8 cellular contexts compared by ENCODE assay signal in the genomic region with DNA sequence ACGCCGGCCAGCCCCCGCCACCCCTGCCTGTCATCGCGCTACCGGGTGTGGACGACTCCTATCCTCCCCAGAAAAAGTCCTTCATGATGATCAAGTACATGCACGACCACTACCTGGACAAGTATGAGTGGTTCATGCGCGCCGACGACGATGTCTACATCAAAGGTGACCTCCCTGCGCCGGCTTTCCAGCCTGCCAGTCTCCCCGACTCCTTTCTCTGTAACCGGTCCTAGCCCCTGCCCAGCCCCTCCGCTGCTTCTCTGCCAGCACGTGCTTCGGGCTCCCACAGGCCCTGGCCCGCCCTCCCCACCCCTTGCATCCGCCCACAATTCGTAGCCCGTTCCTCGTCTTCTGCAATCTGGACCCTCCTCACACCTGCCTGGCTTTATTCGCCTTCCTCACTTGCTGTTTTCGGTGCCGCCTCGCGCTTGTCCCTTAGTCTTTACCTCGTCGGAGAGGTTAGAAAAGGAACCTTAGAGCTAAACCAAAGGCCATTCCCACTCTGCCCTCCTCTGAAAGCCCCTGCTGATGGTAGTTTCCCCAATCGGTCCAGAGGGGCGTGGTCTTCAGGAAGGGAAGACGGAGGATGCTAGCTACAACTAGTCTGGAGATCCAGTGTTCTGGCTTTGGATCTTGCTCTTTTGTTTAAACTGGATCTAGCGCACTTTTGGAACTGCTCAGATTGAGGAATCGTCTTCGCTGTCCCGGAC. TPM values are rescaled to one million over a fixed set of nuclear protein-coding genes. Genes with fewer than 3 reads are reported as not detected.
DNase-seq lines count a peak whose midpoint lies in the region; ATAC-seq and TF ChIP-seq lines count a peak whose summit lies in the region.

No MANE protein-coding gene starts in this region.

- peak overlapping the region; percentile 82; the same call in 1 of the 2 replicates for H3K4me2 ChIP-seq in SK-N-SH

- no peak overlapping the region for H2AFZ ChIP-seq in SK-N-SH (ENCODE audit: low read depth)

- H3F3A ChIP-seq in SK-N-SH (replicated peaks; ENCODE audit: insufficient read depth): no peaks in the 10 kb centered on the region

- CTCF ChIA-PET in SK-N-SH (lab: Yijun Ruan, JAX): no interaction called here

- H4K20me1 ChIP-seq in SK-N-SH (ENCODE audit: insufficient read depth): no peaks in the 10 kb centered on the region

- no peaks in the 10 kb centered on the region for H3K36me3 ChIP-seq in SK-N-SH (replicated peaks in 1 of 2; ENCODE audit: control insufficient read depth in 1 of 2, insufficient read depth in 2 of 2, low read length in 1 of 2)

- H3K27ac ChIP-seq in SK-N-SH (ENCODE audit: low read depth in 2 of 2, low read length in 1 of 2): no peak overlapping the region

- WGBS in SK-N-SH (ENCODE audit: low lambda C conversion rate): 5% methylated on average over 32 of the region's 39 CpGs

- DNase-seq in SK-N-SH (no peak), left ventricle myocardium superior (peak; percentile 33), retina (peak; percentile 85), left lobe of liver (ENCODE audit: low spot score) (no peak), CD1c-positive myeloid dendritic cell (ENCODE audit: extremely low spot score) (no peak)
- peak; percentile 19 to 28 for DNase-seq in activated T-cell treated with anti-CD3 and anti-CD28 coated beads, Interleukin-2, amount 50 U/mL, for 48 hours

- H3K9ac ChIP-seq in SK-N-SH: no peak overlapping the region

- POLR2A ChIA-PET in SK-N-SH (lab: Yijun Ruan, JAX): no interaction called here

- no peak for TF ChIP-seq CTCF in SK-N-SH (IDR thresholded peaks at IDR 0.05)

- no peaks in the 10 kb centered on the region for H3K79me2 ChIP-seq in SK-N-SH (ENCODE audit: insufficient read depth)

- no peak overlapping the region for H3K4me3 ChIP-seq in SK-N-SH (ENCODE audit: low read depth in 2 of 2, low read length in 1 of 2)

- intact Hi-C loops in left ventricle myocardium superior (cut with micrococcal nuclease): no loop called here

- no peak for TF ChIP-seq RAD21 in SK-N-SH (IDR thresholded peaks at IDR 0.05; ENCODE audit: low read length)

- no peak for TF ChIP-seq EP300 in SK-N-SH (IDR thresholded peaks at IDR 0.05; ENCODE audit: borderline replicate concordance in 1 of 2, low read depth in 1 of 2, low read length in 1 of 2)

- ATAC-seq in SK-N-SH treated with all-trans-retinoic acid at 6 μM for 48 hours: no peak
- ATAC-seq in left ventricle myocardium superior: no peak
- no peak for ATAC-seq in left lobe of liver
- no peak for ATAC-seq in HG02759 (IDR thresholded peaks at IDR 0.05; ENCODE audit: unreplicated experiment)

- H3K9me2 ChIP-seq in SK-N-SH: no peaks in the 10 kb centered on the region

- H3K4me1 ChIP-seq in SK-N-SH (ENCODE audit: control insufficient read depth in 1 of 2, insufficient read depth in 2 of 2, low read depth in 1 of 2, low read length in 1 of 2): peaks cover 0 to 3% of the 10 kb centered on the region in 2 experiments; a peak in 1 of 4 replicates

- H3K27me3 ChIP-seq in SK-N-SH (ENCODE audit: insufficient read depth): peaks cover 34% of the 10 kb centered on the region

- H3K9me3 ChIP-seq in SK-N-SH: no peaks in the 10 kb centered on the region

TF ChIP-seq in SK-N-SH, 30 proteins besides CTCF, POLR2A, EP300 and RAD21:
- TF ChIP-seq GABPA (IDR thresholded peaks at IDR 0.05; ENCODE audit: low read depth) (no peak), MXI1 (IDR thresholded peaks at IDR 0.05; ENCODE audit: low read depth, low read length) (no peak), FOSL2 (IDR thresholded peaks at IDR 0.05; ENCODE audit: borderline replicate concordance, low read depth) (no peak), RFX5 (IDR thresholded peaks at IDR 0.05; ENCODE audit: low read length) (no peak), TCF12 (IDR thresholded peaks at IDR 0.05) (no peak), RXRA (IDR thresholded peaks at IDR 0.05; ENCODE audit: borderline replicate concordance, low read depth) (no peak), EZH2phosphoT487 (IDR thresholded peaks at IDR 0.05; ENCODE audit: borderline replicate concordance, low read depth) (no peak), SMC3 (IDR thresholded peaks at IDR 0.05; ENCODE audit: low read depth, low read length) (no peak), RCOR1 (IDR thresholded peaks at IDR 0.05; ENCODE audit: low read length) (no peak), SIN3A (IDR thresholded peaks at IDR 0.05; ENCODE audit: borderline replicate concordance, low read depth, low read length) (no peak), FOXJ3 (CRISPR knock-in tag; IDR thresholded peaks at IDR 0.05) (no peak)
- TF ChIP-seq, protein P1, sequence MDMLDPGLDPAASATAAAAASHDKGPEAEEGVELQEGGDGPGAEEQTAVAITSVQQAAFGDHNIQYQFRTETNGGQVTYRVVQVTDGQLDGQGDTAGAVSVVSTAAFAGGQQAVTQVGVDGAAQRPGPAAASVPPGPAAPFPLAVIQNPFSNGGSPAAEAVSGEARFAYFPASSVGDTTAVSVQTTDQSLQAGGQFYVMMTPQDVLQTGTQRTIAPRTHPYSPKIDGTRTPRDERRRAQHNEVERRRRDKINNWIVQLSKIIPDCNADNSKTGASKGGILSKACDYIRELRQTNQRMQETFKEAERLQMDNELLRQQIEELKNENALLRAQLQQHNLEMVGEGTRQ (IDR thresholded peaks at IDR 0.05; ENCODE audit: borderline replicate concordance, low read depth, low read length): no peak
- TF ChIP-seq, protein P2, sequence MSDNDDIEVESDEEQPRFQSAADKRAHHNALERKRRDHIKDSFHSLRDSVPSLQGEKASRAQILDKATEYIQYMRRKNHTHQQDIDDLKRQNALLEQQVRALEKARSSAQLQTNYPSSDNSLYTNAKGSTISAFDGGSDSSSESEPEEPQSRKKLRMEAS (IDR thresholded peaks at IDR 0.05; ENCODE audit: low read depth): no peak

TF ChIP-seq in SK-N-SH treated with all-trans-retinoic acid at 6 μM for 48 hours, 23 proteins besides CTCF, POLR2A, EP300 and RAD21:
- TF ChIP-seq ARNTL (CRISPR knock-in tag; IDR thresholded peaks at IDR 0.05; ENCODE audit: borderline replicate concordance, low read depth) (no peak), PPARA (CRISPR knock-in tag; IDR thresholded peaks at IDR 0.05; ENCODE audit: borderline replicate concordance) (no peak), SNAI2 (CRISPR knock-in tag; IDR thresholded peaks at IDR 0.05) (no peak), TOX (CRISPR knock-in tag; IDR thresholded peaks at IDR 0.05; ENCODE audit: borderline replicate concordance) (no peak), ZFP3 (CRISPR knock-in tag; IDR thresholded peaks at IDR 0.05) (no peak), RARB (CRISPR knock-in tag; IDR thresholded peaks at IDR 0.05) (no peak), ZNF70 (CRISPR knock-in tag; IDR thresholded peaks at IDR 0.05) (no peak), OSR1 (CRISPR knock-in tag; IDR thresholded peaks at IDR 0.05) (no peak), ESRRG (CRISPR knock-in tag; IDR thresholded peaks at IDR 0.05) (no peak), CSDC2 (CRISPR knock-in tag; IDR thresholded peaks at IDR 0.05) (no peak)
- TF ChIP-seq, protein P3, sequence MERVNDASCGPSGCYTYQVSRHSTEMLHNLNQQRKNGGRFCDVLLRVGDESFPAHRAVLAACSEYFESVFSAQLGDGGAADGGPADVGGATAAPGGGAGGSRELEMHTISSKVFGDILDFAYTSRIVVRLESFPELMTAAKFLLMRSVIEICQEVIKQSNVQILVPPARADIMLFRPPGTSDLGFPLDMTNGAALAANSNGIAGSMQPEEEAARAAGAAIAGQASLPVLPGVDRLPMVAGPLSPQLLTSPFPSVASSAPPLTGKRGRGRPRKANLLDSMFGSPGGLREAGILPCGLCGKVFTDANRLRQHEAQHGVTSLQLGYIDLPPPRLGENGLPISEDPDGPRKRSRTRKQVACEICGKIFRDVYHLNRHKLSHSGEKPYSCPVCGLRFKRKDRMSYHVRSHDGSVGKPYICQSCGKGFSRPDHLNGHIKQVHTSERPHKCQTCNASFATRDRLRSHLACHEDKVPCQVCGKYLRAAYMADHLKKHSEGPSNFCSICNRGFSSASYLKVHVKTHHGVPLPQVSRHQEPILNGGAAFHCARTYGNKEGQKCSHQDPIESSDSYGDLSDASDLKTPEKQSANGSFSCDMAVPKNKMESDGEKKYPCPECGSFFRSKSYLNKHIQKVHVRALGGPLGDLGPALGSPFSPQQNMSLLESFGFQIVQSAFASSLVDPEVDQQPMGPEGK (CRISPR knock-in tag; IDR thresholded peaks at IDR 0.05; ENCODE audit: borderline replicate concordance): no peak
- TF ChIP-seq, protein P4, sequence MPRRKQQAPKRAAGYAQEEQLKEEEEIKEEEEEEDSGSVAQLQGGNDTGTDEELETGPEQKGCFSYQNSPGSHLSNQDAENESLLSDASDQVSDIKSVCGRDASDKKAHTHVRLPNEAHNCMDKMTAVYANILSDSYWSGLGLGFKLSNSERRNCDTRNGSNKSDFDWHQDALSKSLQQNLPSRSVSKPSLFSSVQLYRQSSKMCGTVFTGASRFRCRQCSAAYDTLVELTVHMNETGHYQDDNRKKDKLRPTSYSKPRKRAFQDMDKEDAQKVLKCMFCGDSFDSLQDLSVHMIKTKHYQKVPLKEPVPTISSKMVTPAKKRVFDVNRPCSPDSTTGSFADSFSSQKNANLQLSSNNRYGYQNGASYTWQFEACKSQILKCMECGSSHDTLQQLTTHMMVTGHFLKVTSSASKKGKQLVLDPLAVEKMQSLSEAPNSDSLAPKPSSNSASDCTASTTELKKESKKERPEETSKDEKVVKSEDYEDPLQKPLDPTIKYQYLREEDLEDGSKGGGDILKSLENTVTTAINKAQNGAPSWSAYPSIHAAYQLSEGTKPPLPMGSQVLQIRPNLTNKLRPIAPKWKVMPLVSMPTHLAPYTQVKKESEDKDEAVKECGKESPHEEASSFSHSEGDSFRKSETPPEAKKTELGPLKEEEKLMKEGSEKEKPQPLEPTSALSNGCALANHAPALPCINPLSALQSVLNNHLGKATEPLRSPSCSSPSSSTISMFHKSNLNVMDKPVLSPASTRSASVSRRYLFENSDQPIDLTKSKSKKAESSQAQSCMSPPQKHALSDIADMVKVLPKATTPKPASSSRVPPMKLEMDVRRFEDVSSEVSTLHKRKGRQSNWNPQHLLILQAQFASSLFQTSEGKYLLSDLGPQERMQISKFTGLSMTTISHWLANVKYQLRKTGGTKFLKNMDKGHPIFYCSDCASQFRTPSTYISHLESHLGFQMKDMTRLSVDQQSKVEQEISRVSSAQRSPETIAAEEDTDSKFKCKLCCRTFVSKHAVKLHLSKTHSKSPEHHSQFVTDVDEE (CRISPR knock-in tag; IDR thresholded peaks at IDR 0.05): no peak

RNA-seq across cellular contexts. Expression of a gene that starts 1.4 kb away (rescaled TPM):
- polyA plus RNA-seq in SK-N-SH (2012; rRNA removed): not detected in 2 replicates
- under 0.01 TPM in 2 replicates for polyA plus RNA-seq in SK-N-SH (2012; cell fraction: cytosol; rRNA removed)
- not detected in 2 replicates for polyA plus RNA-seq in SK-N-SH (2012; cell fraction: nucleus; rRNA removed)
- 0.62 TPM for total RNA-seq in left ventricle myocardium superior
- 0.83 TPM for total RNA-seq in left lobe of liver

Comparison
In these comparisons a context has a peak if more than half of its experiments do, and no peak if none do; other contexts are left out.
1. DNase-seq: peak in activated T-cell treated with anti-CD3 and anti-CD28 coated beads, Interleukin-2, amount 50 U/mL, for 48 hours (2 of 2), left ventricle myocardium superior (single experiment) and retina (single experiment); none in SK-N-SH (single experiment), left lobe of liver (single experiment) and CD1c-positive myeloid dendritic cell (single experiment).